Comparison of ENCODE assay signal across 27 cellular contexts in the genomic region with DNA sequence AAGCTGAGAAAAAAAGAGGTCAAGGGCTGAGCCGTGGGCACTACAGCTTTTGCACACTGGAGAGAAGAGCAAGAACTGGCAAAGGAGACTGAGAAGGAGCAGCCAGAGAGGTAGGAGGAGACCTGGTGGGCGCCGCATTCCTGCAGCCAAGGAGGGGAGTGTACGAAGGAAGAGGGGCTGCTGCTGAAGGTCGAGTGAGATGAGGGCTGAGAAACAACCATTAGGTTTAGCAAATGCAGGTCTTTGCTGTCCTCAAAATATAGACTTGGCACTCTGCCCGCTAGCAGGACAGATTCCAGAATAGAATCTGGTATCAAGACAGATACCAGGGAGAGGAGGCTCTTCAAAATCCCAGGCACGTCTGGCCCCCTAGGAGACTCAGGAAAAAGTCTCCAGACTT.
DNase-seq lines count a peak whose midpoint lies in the region; ATAC-seq, FAIRE-seq and TF ChIP-seq lines count a peak whose summit lies in the region.
"Had no signal": no experiment of that assay in that cellular context is flagged by ENCODE, and none has a peak within 500 bp of the region (broad histone marks: within the 10 kb centered on the region; RNA-seq: fewer than 3 reads in every experiment).

No MANE protein-coding gene starts in this region.

- H3K4me2 ChIP-seq in K562 (ENCODE audit: insufficient read depth, low read length) (no peak overlapping the region), smooth muscle cell (no peak overlapping the region)
- H3K4me2 ChIP-seq: BLaER1 treated with 17β-estradiol and CSF1 and Interleukin-3, amounts not matched to agents 10 nM and 100 nM; PC-9 had no signal

- H3K27ac ChIP-seq in left ventricle myocardium inferior (replicated peaks) (peak overlapping the region; percentile 33), K562 (ENCODE audit: extremely low read depth, low read depth, low read length) (no peak overlapping the region), smooth muscle cell (ENCODE audit: low read depth) (no peak overlapping the region)
- H3K27ac ChIP-seq: BLaER1 treated with 17β-estradiol and CSF1 and Interleukin-3, amounts not matched to agents 10 nM and 100 nM; PC-9; SJSA1 had no signal

- no peak for FAIRE-seq in K562 (lab: Jason Lieb, UNC)
- FAIRE-seq: A204.1, D721Med, GM18507, H1, HepG2 had no signal

- WGBS in K562 (ENCODE audit: insufficient coverage, low coverage, missing lambda C conversion rate) = 0% methylated on average over 5 of the region's 7 CpGs
- 82% methylated on average over 7 of the region's 7 CpGs for WGBS in smooth muscle cell (ENCODE audit: low lambda C conversion rate)

- H3K4me3 ChIP-seq in left ventricle myocardium inferior (no peak overlapping the region), K562 (no peak overlapping the region), smooth muscle cell (no peak overlapping the region), foreskin fibroblast (ENCODE audit: low read depth in 1 of 2, low read length in 2 of 2) (no peak overlapping the region)
- H3K4me3 ChIP-seq: BLaER1 treated with 17β-estradiol and CSF1 and Interleukin-3, amounts not matched to agents 10 nM and 100 nM; PC-9; SJSA1 had no signal

- no peaks in the 10 kb centered on the region for H4K20me1 ChIP-seq in K562 (replicated peaks; ENCODE audit: control insufficient read depth, insufficient read depth, low read length)
- peaks cover 91% of the 10 kb centered on the region for H4K20me1 ChIP-seq in smooth muscle cell (ENCODE audit: low read depth)
- H4K20me1 ChIP-seq: BLaER1 treated with 17β-estradiol and CSF1 and Interleukin-3, amounts not matched to agents 10 nM and 100 nM had no signal

- H3K79me2 ChIP-seq in K562 (ENCODE audit: control insufficient read depth, insufficient read depth, low read length) = no peaks in the 10 kb centered on the region
- H3K79me2 ChIP-seq in smooth muscle cell (ENCODE audit: low read depth) = peaks cover 6% of the 10 kb centered on the region

- POLR2A ChIA-PET in K562 (lab: Yijun Ruan, JAX) = interaction anchor here (0.6 kb wide), 1 partner anchor 64 kb away, joined by 4 read pairs; no protein-coding TSS in a partner anchor

- DNase-seq in left ventricle myocardium inferior (no peak), left ventricle myocardium superior (no peak), K562 (ENCODE audit: extremely low read depth in 1 of 4, low spot score in 3 of 4) (no peak), islet precursor cell (peak; percentile 22), smooth muscle cell (lab: John Stamatoyannopoulos, UW; ENCODE audit: unreplicated experiment) (no peak), foreskin fibroblast (no peak)
- DNase-seq: AML-193; CD4-positive, alpha-beta T cell; Kasumi-1; NCI-H1092 treated with DMSO at 0.1 percent for 48 hours; NCI-H1436; NCI-H187; NCI-H446; NCI-H524 treated with DMSO at 0.1 percent for 48 hours; NCI-H774; PC-9; Right ventricle myocardium superior had no signal

- no peak for TF ChIP-seq EP300 in K562 (IDR thresholded peaks at IDR 0.05; ENCODE audit: low read length)

- no peak for TF ChIP-seq POLR2A in K562 (conservative IDR thresholded peaks at IDR 0.05)

- no peak overlapping the region for H2AFZ ChIP-seq in K562 (ENCODE audit: low read depth, low read length)
- no peak overlapping the region for H2AFZ ChIP-seq in smooth muscle cell (ENCODE audit: low read depth)
- H2AFZ ChIP-seq: PC-9 had no signal

- H3K9ac ChIP-seq in K562 (ENCODE audit: insufficient read depth in 1 of 2, low read depth in 2 of 2, low read length in 2 of 2) (no peak overlapping the region), smooth muscle cell (ENCODE audit: low read depth) (no peak overlapping the region)
- H3K9ac ChIP-seq: BLaER1 treated with 17β-estradiol and CSF1 and Interleukin-3, amounts not matched to agents 10 nM and 100 nM had no signal

- intact Hi-C loops in left ventricle myocardium inferior (cut with micrococcal nuclease) = no loop called here
- intact Hi-C loops in left ventricle myocardium superior (cut with micrococcal nuclease) = loop anchor here (10.0 kb wide), 1 partner anchor 60 kb away; no protein-coding TSS in a partner anchor
- intact Hi-C loops in K562 (cut with micrococcal nuclease) = loop anchor here (5.0 kb wide), 1 partner anchor 57 kb away; no protein-coding TSS in a partner anchor

- peaks cover 14% of the 10 kb centered on the region for H3F3A ChIP-seq in smooth muscle cell (ENCODE audit: low read depth)

- TF ChIP-seq RAD21 in K562 (CRISPR knock-in tag; conservative IDR thresholded peaks at IDR 0.05 in 1 of 2, IDR thresholded peaks at IDR 0.05 in 1 of 2) = no peak

- BruUV-seq in K562 (replicated peaks; lab: Mats Ljungman, UMichigan) = no TSS peak

- no peaks in the 10 kb centered on the region for H3K9me1 ChIP-seq in K562 (ENCODE audit: control insufficient read depth, insufficient read depth, low read length)

- no peak for TF ChIP-seq CTCF in left ventricle myocardium inferior (IDR thresholded peaks at IDR 0.05; ENCODE audit: borderline replicate concordance)
- TF ChIP-seq CTCF in K562 (IDR thresholded peaks at IDR 0.05 in 2 of 3, conservative IDR thresholded peaks at IDR 0.05 in 1 of 3; ENCODE audit: insufficient read depth in 2 of 3, low read depth in 1 of 3, low read length in 3 of 3) = no peak
- no peak for TF ChIP-seq CTCF in smooth muscle cell (IDR thresholded peaks at IDR 0.05; ENCODE audit: borderline replicate concordance, insufficient read depth, poor library complexity, severe bottlenecking)
- no peak for TF ChIP-seq CTCF in foreskin fibroblast (IDR thresholded peaks at IDR 0.05; ENCODE audit: low read depth, low read length)

- ATAC-seq in left ventricle myocardium superior (no peak), K562 (no peak), HG03520 (IDR thresholded peaks at IDR 0.05; ENCODE audit: unreplicated experiment) (no peak), HG02840 (IDR thresholded peaks at IDR 0.05; ENCODE audit: low FRiP score, unreplicated experiment) (no peak)
- ATAC-seq: HCT116 had no signal

- H3K9me3 ChIP-seq in left ventricle myocardium inferior (replicated peaks) (no peaks in the 10 kb centered on the region), K562 (replicated peaks; ENCODE audit: control insufficient read depth, insufficient read depth, low read depth, low read length) (no peaks in the 10 kb centered on the region), smooth muscle cell (replicated peaks; ENCODE audit: low read depth) (no peaks in the 10 kb centered on the region)
- H3K9me3 ChIP-seq: BLaER1 treated with 17β-estradiol and CSF1 and Interleukin-3, amounts not matched to agents 10 nM and 100 nM; SJSA1 had no signal

- H3K36me3 ChIP-seq in left ventricle myocardium inferior (no peaks in the 10 kb centered on the region), K562 (ENCODE audit: control insufficient read depth, insufficient read depth, low read length) (no peaks in the 10 kb centered on the region), smooth muscle cell (ENCODE audit: low read depth) (no peaks in the 10 kb centered on the region)
- H3K36me3 ChIP-seq: BLaER1 treated with 17β-estradiol and CSF1 and Interleukin-3, amounts not matched to agents 10 nM and 100 nM; SJSA1 had no signal

- H3K27me3 ChIP-seq in left ventricle myocardium inferior (ENCODE audit: low read depth) (no peaks in the 10 kb centered on the region), K562 (ENCODE audit: control insufficient read depth in 2 of 2, insufficient read depth in 2 of 2, low read length in 2 of 2) (peaks cover 47 to 71% of the 10 kb centered on the region in 2 experiments), smooth muscle cell (ENCODE audit: low read depth) (no peaks in the 10 kb centered on the region)
- H3K27me3 ChIP-seq: BLaER1 treated with 17β-estradiol and CSF1 and Interleukin-3, amounts not matched to agents 10 nM and 100 nM; SJSA1 had no signal

- CTCF ChIA-PET in K562 (lab: Yijun Ruan, JAX; ENCODE audit: low intra/inter-chr PET ratio) = interaction anchor here (2.2 kb wide), 1 partner anchor 178 kb away, joined by 11 read pairs; no protein-coding TSS in a partner anchor

- H3K4me1 ChIP-seq in left ventricle myocardium inferior (peaks cover 98% of the 10 kb centered on the region), K562 (replicated peaks in 1 of 2; ENCODE audit: control insufficient read depth in 2 of 2, insufficient read depth in 2 of 2, low read length in 2 of 2) (no peaks in the 10 kb centered on the region), smooth muscle cell (ENCODE audit: low read depth) (peaks cover 31% of the 10 kb centered on the region)

- in situ Hi-C loops in K562 (cut with MboI) = no loop called here

TF ChIP-seq in K562, 482 proteins besides CTCF, POLR2A, EP300 and RAD21:
- TF ChIP-seq, protein P1, sequence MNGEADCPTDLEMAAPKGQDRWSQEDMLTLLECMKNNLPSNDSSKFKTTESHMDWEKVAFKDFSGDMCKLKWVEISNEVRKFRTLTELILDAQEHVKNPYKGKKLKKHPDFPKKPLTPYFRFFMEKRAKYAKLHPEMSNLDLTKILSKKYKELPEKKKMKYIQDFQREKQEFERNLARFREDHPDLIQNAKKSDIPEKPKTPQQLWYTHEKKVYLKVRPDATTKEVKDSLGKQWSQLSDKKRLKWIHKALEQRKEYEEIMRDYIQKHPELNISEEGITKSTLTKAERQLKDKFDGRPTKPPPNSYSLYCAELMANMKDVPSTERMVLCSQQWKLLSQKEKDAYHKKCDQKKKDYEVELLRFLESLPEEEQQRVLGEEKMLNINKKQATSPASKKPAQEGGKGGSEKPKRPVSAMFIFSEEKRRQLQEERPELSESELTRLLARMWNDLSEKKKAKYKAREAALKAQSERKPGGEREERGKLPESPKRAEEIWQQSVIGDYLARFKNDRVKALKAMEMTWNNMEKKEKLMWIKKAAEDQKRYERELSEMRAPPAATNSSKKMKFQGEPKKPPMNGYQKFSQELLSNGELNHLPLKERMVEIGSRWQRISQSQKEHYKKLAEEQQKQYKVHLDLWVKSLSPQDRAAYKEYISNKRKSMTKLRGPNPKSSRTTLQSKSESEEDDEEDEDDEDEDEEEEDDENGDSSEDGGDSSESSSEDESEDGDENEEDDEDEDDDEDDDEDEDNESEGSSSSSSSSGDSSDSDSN (IDR thresholded peaks at IDR 0.05; ENCODE audit: borderline replicate concordance in 1 of 2, low read depth in 2 of 2, low read length in 2 of 2) = no peak
- no peak for TF ChIP-seq HDAC2 (IDR thresholded peaks at IDR 0.05)
- TF ChIP-seq NFE2 (IDR thresholded peaks at IDR 0.05; ENCODE audit: low read depth) = no peak
- no peak for TF ChIP-seq LCOR (CRISPR knock-in tag; IDR thresholded peaks at IDR 0.05)
- peak; percentile 54; the same call in 1 of the 2 replicates for TF ChIP-seq NFIC (IDR thresholded peaks at IDR 0.05)
